1 cellular context compared by ENCODE assay signal in the genomic region with DNA sequence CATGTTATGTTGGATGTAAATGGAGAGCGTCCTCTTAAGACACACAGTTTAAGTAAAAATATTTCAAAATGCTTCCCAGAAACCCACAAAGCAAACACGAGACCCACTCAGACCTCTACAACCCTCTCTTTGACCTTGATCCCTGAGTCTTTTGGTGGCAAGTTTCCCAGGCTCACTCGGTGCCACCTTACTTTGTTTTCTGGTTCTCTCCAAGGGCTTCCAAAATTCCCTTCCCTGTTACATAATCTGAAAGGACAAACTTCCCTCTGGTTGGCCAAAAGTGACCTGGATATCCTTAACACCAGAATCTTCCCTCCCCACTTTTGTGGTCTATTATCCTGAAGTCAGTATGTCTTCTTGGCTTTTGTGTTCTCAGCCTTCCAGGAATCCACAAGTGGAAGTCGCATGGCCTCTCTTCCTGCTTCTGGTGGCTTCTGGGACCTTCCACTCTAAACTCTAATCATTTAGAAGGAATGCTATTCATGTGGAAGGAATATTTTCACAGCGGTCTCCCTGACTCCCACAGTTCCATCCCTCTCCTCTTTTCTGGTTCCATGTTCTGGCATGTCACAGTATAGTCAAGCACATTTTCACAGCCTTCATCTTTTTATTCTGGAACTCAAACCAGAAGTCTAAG.
TF ChIP-seq lines count a peak whose summit lies in the region.

No MANE protein-coding gene starts in this region.

TF ChIP-seq in IMR-90, 13 proteins besides CTCF, POLR2A, EP300 and RAD21:
- no peak for TF ChIP-seq RCOR1 (IDR thresholded peaks at IDR 0.05; ENCODE audit: insufficient replicate concordance, low read length)
